ENCODE assay signal across 8 cellular contexts in the genomic region with DNA sequence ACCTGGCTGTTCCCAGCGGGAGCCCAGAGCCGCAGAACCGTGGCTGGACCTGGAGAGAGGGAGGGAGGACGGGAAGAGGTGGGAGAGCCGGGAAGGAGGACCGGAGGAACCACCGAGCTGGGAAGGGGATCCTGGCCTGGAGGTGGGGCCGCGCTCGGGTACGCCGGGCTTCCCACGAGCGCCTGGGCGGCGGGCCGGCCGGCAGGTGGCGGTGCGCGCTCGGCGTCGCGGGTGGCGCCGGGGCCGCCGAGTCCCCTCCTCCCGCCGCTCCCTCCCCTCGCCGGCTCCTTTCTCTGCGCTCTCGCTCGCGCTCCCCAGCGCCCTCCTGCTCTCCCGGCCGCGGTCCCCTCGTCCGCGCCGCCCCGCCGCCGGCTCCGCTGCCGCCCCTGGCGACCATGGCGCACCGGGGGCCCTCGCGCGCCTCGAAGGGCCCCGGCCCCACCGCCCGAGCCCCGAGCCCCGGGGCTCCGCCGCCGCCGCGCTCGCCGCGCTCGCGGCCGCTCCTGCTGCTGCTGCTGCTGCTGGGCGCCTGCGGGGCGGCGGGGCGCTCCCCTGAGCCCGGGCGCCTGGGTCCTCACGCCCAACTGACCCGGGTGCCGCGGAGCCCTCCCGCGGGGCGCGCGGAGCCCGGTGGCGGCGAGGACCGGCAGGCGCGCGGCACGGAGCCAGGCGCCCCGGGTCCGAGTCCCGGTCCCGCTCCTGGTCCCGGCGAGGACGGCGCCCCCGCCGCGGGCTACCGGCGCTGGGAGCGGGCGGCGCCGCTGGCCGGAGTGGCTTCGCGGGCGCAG. TPM values are rescaled to one million over a fixed set of nuclear protein-coding genes. Genes with fewer than 3 reads are reported as not detected.
A peak's percentile ranks its signal among the peaks of the same experiment; 100 is the strongest.
DNase-seq lines count a peak whose midpoint lies in the region; ATAC-seq, FAIRE-seq and TF ChIP-seq lines count a peak whose summit lies in the region.

Gene SORCS2, plus strand, starts transcription at position 287 of the 788 bp plus-strand sequence.

- no peaks in the 10 kb centered on the region for H3K4me1 Mint-ChIP-seq in activated naive CD4-positive, alpha-beta T cell treated with anti-CD3 and anti-CD28 coated beads, Interleukin-2, amount 50 U/mL, for 24 hours
- peaks cover 19% of the 10 kb centered on the region for H3K4me1 Mint-ChIP-seq in osteocyte (ENCODE audit: unreplicated experiment)

- H3K27me3 Mint-ChIP-seq in activated naive CD4-positive, alpha-beta T cell treated with anti-CD3 and anti-CD28 coated beads, Interleukin-2, amount 50 U/mL, for 24 hours: peaks cover 25% of the 10 kb centered on the region
- peaks cover 66% of the 10 kb centered on the region for H3K27me3 Mint-ChIP-seq in osteocyte (ENCODE audit: unreplicated experiment)

- peaks cover 12% of the 10 kb centered on the region; the same call in 1 of the 2 replicates for H3K79me2 ChIP-seq in PC-9 (ENCODE audit: low read depth)

- 0 to 1% methylated on average over 3 to 33 of the region's 119 CpGs for WGBS in upper lobe of left lung, 2 donors

- H3K27ac ChIP-seq in PC-9 (no peak within 1 kb of the TSS), upper lobe of left lung (peak within 1 kb of the TSS in 1 of 4 donors; percentile 11)

- H3K4me3 ChIP-seq in HFF-Myc (replicated peaks; ENCODE audit: low read depth, low read length): peak within 1 kb of the TSS; percentile 21
- H3K4me3 ChIP-seq in PC-9: peak within 1 kb of the TSS; percentile 71
- H3K4me3 ChIP-seq in upper lobe of left lung: peak within 1 kb of the TSS in 3 of 4 donors; percentile 46 to 47 (median 46)

- DNase-seq in D721Med (ENCODE audit: insufficient read length, low spot score) (peak; percentile 66), HFF-Myc (ENCODE audit: extremely low read depth, low read depth) (no peak), PC-9 (peak in 1 of 2 experiments; percentile 82), Right ventricle myocardium superior (peak; percentile 78), osteocyte (ENCODE audit: extremely low spot score, unreplicated experiment) (peak; percentile 90), upper lobe of left lung (peak; percentile 59 to 94), cortex of kidney (lab: John Stamatoyannopoulos, UW) (no peak)

- peak; percentile 94 for ATAC-seq in Right ventricle myocardium superior (ENCODE audit: poor library complexity)
- peak; percentile 8 to 90 for ATAC-seq in upper lobe of left lung (ENCODE audit: low FRiP score in 2 of 2)

- H3K4me1 ChIP-seq in PC-9 (replicated peaks; ENCODE audit: insufficient read depth): peaks cover 37% of the 10 kb centered on the region
- peaks cover 9 to 38% (median 21%) of the 10 kb centered on the region in 4 donors for H3K4me1 ChIP-seq in upper lobe of left lung

- H3K4me3 Mint-ChIP-seq in activated naive CD4-positive, alpha-beta T cell treated with anti-CD3 and anti-CD28 coated beads, Interleukin-2, amount 50 U/mL, for 24 hours: peak within 1 kb of the TSS; percentile 54
- H3K4me3 Mint-ChIP-seq in osteocyte (ENCODE audit: unreplicated experiment): peak within 1 kb of the TSS; percentile 63

- TF ChIP-seq EP300 in upper lobe of left lung (IDR thresholded peaks at IDR 0.05): no peak

- H3K4me2 ChIP-seq in PC-9: peak within 1 kb of the TSS; percentile 94

- H3K9me2 ChIP-seq in PC-9 (ENCODE audit: insufficient read depth): no peaks in the 10 kb centered on the region

- no peak for TF ChIP-seq POLR2A in upper lobe of left lung (IDR thresholded peaks at IDR 0.05)

- H4K20me1 ChIP-seq in PC-9 (ENCODE audit: insufficient read depth): no peaks in the 10 kb centered on the region

- H3K36me3 Mint-ChIP-seq in activated naive CD4-positive, alpha-beta T cell treated with anti-CD3 and anti-CD28 coated beads, Interleukin-2, amount 50 U/mL, for 24 hours: no peaks in the 10 kb centered on the region
- no peaks in the 10 kb centered on the region for H3K36me3 Mint-ChIP-seq in osteocyte (ENCODE audit: unreplicated experiment)

- H3K9me3 ChIP-seq in PC-9 (ENCODE audit: insufficient read depth, low read depth): no peaks in the 10 kb centered on the region
- H3K9me3 ChIP-seq in upper lobe of left lung: no peaks in the 10 kb centered on the region

- H3K27me3 ChIP-seq in PC-9 (ENCODE audit: insufficient read depth, low read depth): peaks cover 3% of the 10 kb centered on the region
- H3K27me3 ChIP-seq in upper lobe of left lung: peaks cover 0 to 24% (median 5%) of the 10 kb centered on the region in 4 donors

- CTCF ChIA-PET in PC-9 (lab: Charles Lee): interaction anchor here (0.5 to 1.4 kb wide), 7 partner anchors 15 to 480 kb away, joined by 3 to 7 read pairs (median 4); no protein-coding TSS in a partner anchor

- H3K9me3 Mint-ChIP-seq in activated naive CD4-positive, alpha-beta T cell treated with anti-CD3 and anti-CD28 coated beads, Interleukin-2, amount 50 U/mL, for 24 hours: no peaks in the 10 kb centered on the region
- H3K9me3 Mint-ChIP-seq in osteocyte (ENCODE audit: unreplicated experiment): no peaks in the 10 kb centered on the region

- BruUV-seq in PC-9 (replicated peaks; lab: Mats Ljungman, UMichigan): no TSS peak

- H3K36me3 ChIP-seq in PC-9 (ENCODE audit: low read depth) (no peaks in the 10 kb centered on the region), upper lobe of left lung (no peaks in the 10 kb centered on the region)

- no peak within 1 kb of the TSS for H3K27ac Mint-ChIP-seq in activated naive CD4-positive, alpha-beta T cell treated with anti-CD3 and anti-CD28 coated beads, Interleukin-2, amount 50 U/mL, for 24 hours
- no peak within 1 kb of the TSS for H3K27ac Mint-ChIP-seq in osteocyte (ENCODE audit: unreplicated experiment)

- intact Hi-C loops in PC-9 (cut with micrococcal nuclease; ENCODE audit: unreplicated experiment) (loop anchor here (1.0 to 5.0 kb wide), 5 partner anchors 104 to 610 kb away; no protein-coding TSS in a partner anchor), Right ventricle myocardium superior (cut with DNase I) (loop anchor here (2.0 to 5.0 kb wide), 2 partner anchors 104 to 525 kb away; no protein-coding TSS in a partner anchor)

- H3F3A ChIP-seq in PC-9 (ENCODE audit: insufficient read depth, low read depth): peaks cover 32% of the 10 kb centered on the region

- FAIRE-seq in D721Med (lab: Jason Lieb, UNC): no peak

- peak within 1 kb of the TSS; percentile 66 for H2AFZ ChIP-seq in PC-9

- TF ChIP-seq CTCF in D721Med (IDR thresholded peaks at IDR 0.05; ENCODE audit: insufficient read depth, missing control alignments): peak; percentile 64
- peak; percentile 30 for TF ChIP-seq CTCF in HFF-Myc (IDR thresholded peaks at IDR 0.05; ENCODE audit: low read depth, low read length, missing control alignments)
- TF ChIP-seq CTCF in PC-9 (conservative IDR thresholded peaks at IDR 0.05): no peak; the same call in 1 of the 2 replicates
- TF ChIP-seq CTCF in osteocyte (IDR thresholded peaks at IDR 0.05): peak; percentile 80
- TF ChIP-seq CTCF in upper lobe of left lung (IDR thresholded peaks at IDR 0.05): peak; percentile 60 to 95 (median 88)

- POLR2A ChIA-PET in PC-9 (lab: Charles Lee; ENCODE audit: unreplicated experiment): interaction anchor here (0.7 kb wide), 1 partner anchor 143 kb away, joined by 3 read pairs; no protein-coding TSS in a partner anchor

RNA-seq across cellular contexts. Expression of gene SORCS2, which starts in this region (rescaled TPM):
- total RNA-seq in PC-9 (2021) (20.7 and 25.8 TPM in 2 replicates), Right ventricle myocardium superior (1.2 TPM), osteocyte (3.0 and 6.7 TPM in 2 replicates), upper lobe of left lung (10 to 100 TPM in 2 of 6 donors, 1 to 10 TPM in 4; 2.2 to 28.3 (median 7.2) TPM)

Comparison
In these comparisons a context has a peak if more than half of its experiments do, and no peak if none do; other contexts are left out.
1. DNase-seq: peak in D721Med (single experiment), Right ventricle myocardium superior (single experiment), osteocyte (single experiment) and upper lobe of left lung (2 of 2); none in HFF-Myc (single experiment) and cortex of kidney (single experiment).
2. H3K4me3 ChIP-seq: peak in every context shown above with its lines; median percentile 71 in PC-9; 46 in upper lobe of left lung; 21 in HFF-Myc.